ENCODE assay signal across 27 cellular contexts in genomic region chr10:127059314-127059713, GRCh38.
"Had no signal": no experiment of that assay in that cellular context is flagged by ENCODE, and none has a peak within 500 bp of the region (broad histone marks: within the 10 kb centered on the region; RNA-seq: fewer than 3 reads in every experiment).

No MANE protein-coding gene starts in this region.

- FAIRE-seq: urothelium cell line had no signal

- H3K9me3 ChIP-seq: testis, thoracic aorta, thyroid gland, uterus, vagina had no signal

- ATAC-seq: stimulated activated effector memory CD8-positive, alpha-beta T cell treated with anti-CD3 and anti-CD28 coated beads, Interleukin-12 subunit alpha, Interleukin-12 subunit beta, amount 100 ng/mL, for 72 hours; stimulated activated memory B cell treated with anti-CD40 and anti-IgM and Interleukin-4, amounts not matched to agents 10 μg/mL and 1 μg/mL and 100 μg/mL, for 72 hours; stimulated activated naive B cell treated with anti-CD40 and anti-IgM and Interleukin-4, amounts not matched to agents 10 μg/mL and 1 μg/mL and 100 μg/mL, for 72 hours; stimulated activated naive CD8-positive, alpha-beta T cell treated with anti-CD3 and anti-CD28 coated beads, Interleukin-15, amount 100 ng/mL, for 72 hours; stimulated activated naive CD8-positive, alpha-beta T cell treated with anti-CD3 and anti-CD28 coated beads, Interleukin-15, Interleukin-2, amounts not matched to agents 100 U/mL and 50 U/mL, for 24 hours; upper lobe of right lung had no signal

- H3K4me1 ChIP-seq: stomach, suprapubic skin, testis, thyroid gland, tibial artery, tibial nerve, transverse colon, upper lobe of left lung, upper lobe of right lung, uterus, vagina had no signal

- H3K4me3 ChIP-seq: stomach, suprapubic skin, testis, thoracic aorta, thyroid gland, tibial artery, tibial nerve, transverse colon, upper lobe of left lung, upper lobe of right lung, uterus, vagina had no signal

- H3K27ac ChIP-seq: stomach, suprapubic skin, testis, thoracic aorta, thyroid gland, tibial artery, tibial nerve, transverse colon, upper lobe of left lung, upper lobe of right lung, uterus, vagina had no signal

- DNase-seq: stimulated activated CD4-positive, alpha-beta T cell treated with anti-CD3 and anti-CD28 coated beads, Interleukin-2, amount 100 ng/mL, for 48 hours; stimulated activated CD4-positive, alpha-beta T cell treated with anti-CD3 and anti-CD28 coated beads, Interleukin-4, amount 100 ng/mL, for 1 hour; stimulated activated CD4-positive, alpha-beta T cell treated with anti-CD3 and anti-CD28 coated beads, Interleukin-4, amount 100 ng/mL, for 24 hours; stimulated activated CD4-positive, alpha-beta T cell treated with anti-CD3 and anti-CD28 coated beads, Interleukin-4, amount 100 ng/mL, for 4 hours; stimulated activated CD8-positive, alpha-beta memory T cell treated with anti-CD3 and anti-CD28 coated beads, Interleukin-4, amount 100 ng/mL, for 48 hours; stimulated activated naive B cell treated with anti-CD40 and anti-IgM and Interleukin-4, amounts not matched to agents 10 μg/mL and 1 μg/mL and 100 μg/mL, for 72 hours; stimulated activated naive CD4-positive, alpha-beta T cell; stimulated activated naive CD4-positive, alpha-beta T cell treated with Interleukin-2 at 50 U/mL for 16 hours; stimulated activated naive CD8-positive, alpha-beta T cell treated with anti-CD3 and anti-CD28 coated beads, Interleukin-15, amount 100 ng/mL, for 72 hours; stimulated activated naive CD8-positive, alpha-beta T cell treated with anti-CD3 and anti-CD28 coated beads, Interleukin-15, Interleukin-2, amounts not matched to agents 100 U/mL and 50 U/mL, for 24 hours; stomach; substantia nigra; testis; thyroid gland; tibial artery; transverse colon; trophoblast cell; upper lobe of left lung; upper lobe of right lung; uterus had no signal

- H3K27me3 ChIP-seq: stomach, suprapubic skin, testis, thyroid gland, tibial artery, tibial nerve, transverse colon, upper lobe of left lung, upper lobe of right lung, uterus, vagina had no signal

- H3K36me3 ChIP-seq: uterus had no signal
